28 cellular contexts compared by ENCODE assay signal in the genomic region with DNA sequence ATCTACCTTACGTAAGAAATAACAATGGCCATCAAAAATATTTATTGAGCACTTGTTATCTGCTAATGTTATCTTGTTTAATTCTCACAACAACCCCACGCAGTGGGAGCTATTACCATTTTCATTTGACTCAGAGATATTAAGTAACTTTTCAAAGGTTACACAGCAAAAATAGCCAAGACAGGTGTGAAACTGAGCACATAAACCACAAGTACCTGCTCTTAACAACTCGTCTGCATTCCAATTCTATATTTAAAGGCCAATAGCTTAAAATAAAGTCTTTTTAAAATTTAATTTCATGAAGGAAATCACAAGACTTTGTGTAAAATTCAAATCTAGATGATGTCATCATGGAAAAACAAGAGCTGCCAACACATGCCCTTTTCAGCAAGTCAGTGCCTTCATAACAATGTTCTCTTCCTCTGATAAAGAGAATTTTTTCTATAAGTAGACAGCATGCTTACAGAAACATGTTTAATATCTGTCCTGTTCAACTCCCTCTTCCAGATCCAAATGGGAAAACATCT.
"Had no signal": no experiment of that assay in that cellular context is flagged by ENCODE, and none has a peak within 500 bp of the region (broad histone marks: within the 10 kb centered on the region; RNA-seq: fewer than 3 reads in every experiment).

No MANE protein-coding gene starts in this region.

- H3K36me3 ChIP-seq: neural progenitor cell, ovary, spleen, suprapubic skin, tibial artery, transverse colon, upper lobe of right lung, uterus had no signal

- H3K4me3 ChIP-seq: neural progenitor cell, ovary, psoas muscle, skin epidermis, smooth muscle cell, spleen, suprapubic skin, testis, tibial artery, transverse colon, upper lobe of right lung, uterus had no signal

- H3K9me3 ChIP-seq: ovary, psoas muscle, suprapubic skin, testis, transverse colon, upper lobe of right lung, uterus had no signal

- H3K9ac ChIP-seq: neural progenitor cell, parathyroid adenoma had no signal

- H3K79me2 ChIP-seq: parathyroid adenoma had no signal

- H3K27ac ChIP-seq: neural progenitor cell, ovary, parathyroid adenoma, psoas muscle, skin epidermis, suprapubic skin, testis, tibial artery, transverse colon, upper lobe of right lung, uterus had no signal

- H3K4me1 ChIP-seq: neural progenitor cell, parathyroid adenoma, psoas muscle, spleen, suprapubic skin, testis, tibial artery, transverse colon, upper lobe of right lung, uterus had no signal

- H3K4me2 ChIP-seq: neural progenitor cell, smooth muscle cell had no signal

- H2AFZ ChIP-seq: neural progenitor cell, parathyroid adenoma had no signal

- DNase-seq: natural killer cell; occipital lobe; ovary; posterior cingulate gyrus; psoas muscle; right cardiac atrium; spleen; stimulated activated CD4-positive, alpha-beta T cell treated with anti-CD3 and anti-CD28 coated beads, Interleukin-12 subunit alpha, Interleukin-12 subunit beta, amount 100 ng/mL, for 4 hours; stimulated activated CD4-positive, alpha-beta T cell treated with anti-CD3 and anti-CD28 coated beads, Interleukin-1b, Interleukin-23, amount 100 ng/mL, for 48 hours; stimulated activated CD4-positive, alpha-beta T cell treated with anti-CD3 and anti-CD28 coated beads, Interleukin-4, amount 100 ng/mL, for 1 hour; stimulated activated CD4-positive, alpha-beta T cell treated with anti-CD3 and anti-CD28 coated beads, Interleukin-4, amount 100 ng/mL, for 4 hours; stimulated activated CD8-positive, alpha-beta memory T cell treated with anti-CD3 and anti-CD28 coated beads, Interleukin-4, amount 100 ng/mL, for 48 hours; stimulated activated naive CD4-positive, alpha-beta T cell; stimulated activated naive CD8-positive, alpha-beta T cell treated with anti-CD3 and anti-CD28 coated beads, Interleukin-15, amount 100 ng/mL, for 72 hours; stimulated activated naive CD8-positive, alpha-beta T cell treated with anti-CD3 and anti-CD28 coated beads, Interleukin-15, Interleukin-2, amounts not matched to agents 100 U/mL and 50 U/mL, for 24 hours; substantia nigra; testis; tibial artery; transverse colon; upper lobe of right lung; uterus had no signal

- ATAC-seq: natural killer cell; psoas muscle; right cardiac atrium; sciatic nerve; stimulated activated memory B cell treated with anti-CD40 and anti-IgM and Interleukin-4, amounts not matched to agents 10 μg/mL and 1 μg/mL and 100 μg/mL, for 72 hours; stimulated activated naive CD8-positive, alpha-beta T cell treated with anti-CD3 and anti-CD28 coated beads, Interleukin-15, amount 100 ng/mL, for 72 hours; stimulated activated naive CD8-positive, alpha-beta T cell treated with anti-CD3 and anti-CD28 coated beads, Interleukin-15, Interleukin-2, amounts not matched to agents 100 U/mL and 50 U/mL, for 24 hours; upper lobe of right lung had no signal

- H3K27me3 ChIP-seq: neural progenitor cell, ovary, spleen, suprapubic skin, testis, tibial artery, transverse colon, upper lobe of right lung, uterus had no signal
